13 cellular contexts compared by ENCODE assay signal in the genomic region with DNA sequence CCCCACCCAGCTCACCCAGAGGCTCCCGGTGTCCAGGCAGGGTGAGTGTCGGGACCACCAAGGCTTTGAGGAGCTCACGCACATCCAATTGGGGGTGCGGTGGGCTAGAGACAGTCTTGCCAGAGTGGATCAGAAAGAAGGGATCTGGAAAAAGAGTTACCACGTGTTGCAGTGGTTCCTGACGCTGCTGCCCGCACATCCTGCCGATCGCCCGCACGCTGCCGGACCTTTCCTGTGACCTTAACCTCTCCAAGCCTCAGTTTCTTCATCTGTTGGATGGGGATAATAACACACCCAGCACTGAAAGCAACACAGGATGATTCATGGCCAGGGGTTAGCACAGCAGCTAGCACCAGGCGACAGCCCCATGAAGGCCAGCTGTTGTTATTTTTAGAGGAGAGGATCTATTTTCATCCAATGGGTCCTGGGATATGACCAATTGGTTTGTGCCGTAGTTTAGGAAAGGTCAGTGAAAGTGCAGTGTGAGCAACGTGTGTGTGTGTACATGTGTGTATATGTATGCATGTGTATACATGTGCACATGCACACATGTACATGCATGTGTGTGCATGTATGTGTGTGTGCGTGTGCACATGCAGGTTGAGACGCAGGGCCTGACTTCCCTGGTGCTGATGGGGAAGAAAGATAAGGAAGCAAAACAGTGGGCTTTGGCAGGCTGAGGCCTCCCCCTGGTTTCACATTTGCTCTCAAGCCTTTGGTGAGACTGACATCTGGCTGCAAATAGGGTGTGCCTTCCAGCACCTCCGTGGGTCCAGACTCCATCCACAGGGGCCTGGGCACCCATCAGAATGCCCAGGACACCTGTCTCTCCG. TPM values are rescaled to one million over a fixed set of nuclear protein-coding genes. Genes with fewer than 3 reads are reported as not detected.
DNase-seq lines count a peak whose midpoint lies in the region; ATAC-seq and TF ChIP-seq lines count a peak whose summit lies in the region.
"Had no signal": no experiment of that assay in that cellular context is flagged by ENCODE, and none has a peak within 500 bp of the region (broad histone marks: within the 10 kb centered on the region; RNA-seq: fewer than 3 reads in every experiment).

No MANE protein-coding gene starts in this region.

- H3K9me3 ChIP-seq in OCI-LY3 (ENCODE audit: insufficient read depth, low read length), result no peaks in the 10 kb centered on the region
- H3K9me3 ChIP-seq: SJSA1 had no signal

- TF ChIP-seq CTCF in OCI-LY3 (IDR thresholded peaks at IDR 0.05; ENCODE audit: low read depth, low read length), result peak; percentile 49

- H2AFZ ChIP-seq in OCI-LY3 (ENCODE audit: low read depth, low read length), result no peak overlapping the region

- H3K9ac ChIP-seq in OCI-LY3 (ENCODE audit: low read length), result peak overlapping the region; percentile 24; the same call in 1 of the 2 replicates

- no peak for DNase-seq in activated T-cell treated with anti-CD3 and anti-CD28 coated beads, Interleukin-2, amount 50 U/mL, for 72 hours
- no peak for DNase-seq in activated T-cell treated with anti-CD3 and anti-CD28 coated beads, Interleukin-2, amount 50 U/mL, for 48 hours
- DNase-seq in left ventricle myocardium superior (no peak), substantia nigra (lab: John Stamatoyannopoulos, UW) (peak in 7 of 49 donors; percentile 5 to 27 (median 12)), UCSD-AML1 (lab: John Stamatoyannopoulos, UW; ENCODE audit: unreplicated experiment) (no peak)
- DNase-seq: activated CD4-positive, alpha-beta T cell treated with anti-CD3 and anti-CD28 coated beads for 36 hours; naive B cell; NCI-H446 treated with DMSO at 0.1 percent for 48 hours had no signal

- H3K36me3 Mint-ChIP-seq in activated T-cell treated with anti-CD3 and anti-CD28 coated beads, Interleukin-2, amount 50 U/mL, for 72 hours (ENCODE audit: insufficient read depth in 2 of 2), result peaks cover 2% of the 10 kb centered on the region in 2 donors
- H3K36me3 Mint-ChIP-seq: naive B cell had no signal

- no peaks in the 10 kb centered on the region for H4K20me1 ChIP-seq in OCI-LY3 (ENCODE audit: insufficient read depth, low read length)

- intact Hi-C loops in left ventricle myocardium superior (cut with micrococcal nuclease), result no loop called here

- no peaks in the 10 kb centered on the region for H3K27me3 Mint-ChIP-seq in activated T-cell treated with anti-CD3 and anti-CD28 coated beads, Interleukin-2, amount 50 U/mL, for 72 hours (ENCODE audit: low read depth)
- H3K27me3 Mint-ChIP-seq: naive B cell had no signal

- peak overlapping the region; percentile 31; the same call in 1 of the 2 replicates for H3K27ac ChIP-seq in OCI-LY3 (ENCODE audit: low read length)
- H3K27ac ChIP-seq in substantia nigra (ENCODE audit: low read depth, low read length, poor library complexity, severe bottlenecking), result peak overlapping the region; percentile 30
- H3K27ac ChIP-seq: SJSA1 had no signal

- peaks cover 53% of the 10 kb centered on the region for H3K4me1 ChIP-seq in OCI-LY3 (ENCODE audit: low read length)
- H3K4me1 ChIP-seq: SJSA1 had no signal

- no peak overlapping the region for H3K27ac Mint-ChIP-seq in activated T-cell treated with anti-CD3 and anti-CD28 coated beads, Interleukin-2, amount 50 U/mL, for 72 hours
- H3K27ac Mint-ChIP-seq: activated CD4-positive, alpha-beta T cell treated with anti-CD3 and anti-CD28 coated beads for 36 hours had no signal

- ATAC-seq in activated T-cell treated with anti-CD3 and anti-CD28 coated beads, Interleukin-2, amount 50 U/mL, for 72 hours (replicated peaks in 1 of 2), result no peak
- peak; percentile 80 for ATAC-seq in left ventricle myocardium superior
- no peak for ATAC-seq in HG03280 (IDR thresholded peaks at IDR 0.05; ENCODE audit: unreplicated experiment)
- no peak for ATAC-seq in GM18867 (IDR thresholded peaks at IDR 0.05; ENCODE audit: unreplicated experiment)
- ATAC-seq: activated CD4-positive, alpha-beta T cell treated with anti-CD3 and anti-CD28 coated beads for 36 hours had no signal

- no peak overlapping the region for H3K4me3 ChIP-seq in OCI-LY3 (ENCODE audit: low read length)
- H3K4me3 ChIP-seq: SJSA1 had no signal

- no peaks in the 10 kb centered on the region for H3K9me3 Mint-ChIP-seq in activated T-cell treated with anti-CD3 and anti-CD28 coated beads, Interleukin-2, amount 50 U/mL, for 72 hours
- H3K9me3 Mint-ChIP-seq: naive B cell had no signal

- no peaks in the 10 kb centered on the region for H3K27me3 ChIP-seq in OCI-LY3 (ENCODE audit: low read depth, low read length)
- H3K27me3 ChIP-seq: SJSA1 had no signal

- H3K36me3 ChIP-seq in OCI-LY3 (replicated peaks; ENCODE audit: low read depth, low read length), result peaks cover 11% of the 10 kb centered on the region
- H3K36me3 ChIP-seq: SJSA1 had no signal

- H3K79me2 ChIP-seq in OCI-LY3 (ENCODE audit: low read length), result peaks cover 24% of the 10 kb centered on the region

- peak overlapping the region; percentile 18 to 89 for H3K4me3 Mint-ChIP-seq in activated T-cell treated with anti-CD3 and anti-CD28 coated beads, Interleukin-2, amount 50 U/mL, for 72 hours
- H3K4me3 Mint-ChIP-seq: activated CD4-positive, alpha-beta T cell treated with anti-CD3 and anti-CD28 coated beads for 36 hours had no signal

- peaks cover 57% of the 10 kb centered on the region for H3K4me1 Mint-ChIP-seq in activated T-cell treated with anti-CD3 and anti-CD28 coated beads, Interleukin-2, amount 50 U/mL, for 72 hours (ENCODE audit: low read depth)

- peak overlapping the region; percentile 47 for H3K4me2 ChIP-seq in OCI-LY3 (ENCODE audit: low read length)

RNA-seq across cellular contexts. Expression of a gene that starts 2.6 kb away (rescaled TPM):
- total RNA-seq in activated T-cell treated with anti-CD3 and anti-CD28 coated beads, Interleukin-2, amount 50 U/mL, for 72 hours, result 100 to 1,000 TPM in 1 of 2 donors, 10 to 100 TPM in 1; 79.3 to 146 TPM
- total RNA-seq in left ventricle myocardium superior, result 3.2 TPM
- total RNA-seq: SJSA1 had no signal

RNA-seq across cellular contexts. Expression of a gene that starts 35.6 kb away (rescaled TPM):
- under 1 TPM; 0.05 to 0.14 TPM for total RNA-seq in activated T-cell treated with anti-CD3 and anti-CD28 coated beads, Interleukin-2, amount 50 U/mL, for 72 hours
- total RNA-seq in left ventricle myocardium superior, result not detected
- total RNA-seq: activated CD4-positive, alpha-beta T cell treated with anti-CD3 and anti-CD28 coated beads for 36 hours; astrocyte; SJSA1 had no signal

Comparison
In these comparisons a context has a peak if more than half of its experiments do, and no peak if none do; other contexts are left out.
1. RNA of a gene that starts 2.6 kb away (total RNA-seq): 79.3 to 146 TPM in activated T-cell treated with anti-CD3 and anti-CD28 coated beads, Interleukin-2, amount 50 U/mL, for 72 hours; 3.2 TPM in left ventricle myocardium superior (single experiment); every median in the first group is over 10 times any median in the second.